ENCODE assay signal across 25 cellular contexts in genomic region chr7:105489409-105489808, GRCh38.
"Had no signal": no experiment of that assay in that cellular context is flagged by ENCODE, and none has a peak within 500 bp of the region (broad histone marks: within the 10 kb centered on the region; RNA-seq: fewer than 3 reads in every experiment).

No MANE protein-coding gene starts in this region.

- H3K27ac ChIP-seq: heart right ventricle, neural progenitor cell, ovary, psoas muscle, right atrium auricular region, thyroid gland, WERI-Rb-1 had no signal

- H3K27ac Mint-ChIP-seq: activated naive CD4-positive, alpha-beta T cell treated with anti-CD3 and anti-CD28 coated beads for 36 hours; activated naive CD8-positive, alpha-beta T cell treated with anti-CD3 and anti-CD28 coated beads, Interleukin-2, amount 10 ng/mL, durations not matched to agents 7 days and 5 days; endodermal cell; naive thymus-derived CD4-positive, alpha-beta T cell; neural progenitor cell had no signal

- H3K9me3 ChIP-seq: heart right ventricle, ovary, psoas muscle, right atrium auricular region, thyroid gland had no signal

- H3K27me3 Mint-ChIP-seq: activated naive CD8-positive, alpha-beta T cell treated with anti-CD3 and anti-CD28 coated beads, Interleukin-2, amount 10 ng/mL, durations not matched to agents 7 days and 5 days; naive thymus-derived CD4-positive, alpha-beta T cell had no signal

- FAIRE-seq: kidney had no signal

- H3K27me3 ChIP-seq: heart right ventricle, neural progenitor cell, ovary, right atrium auricular region, thyroid gland had no signal

- H3K9ac ChIP-seq: neural progenitor cell had no signal

- H3K4me1 ChIP-seq: neural progenitor cell, psoas muscle, right atrium auricular region had no signal

- DNase-seq: activated CD4-positive, alpha-beta T cell treated with anti-CD3 and anti-CD28 coated beads for 1 hour; activated CD4-positive, alpha-beta T cell treated with anti-CD3 and anti-CD28 coated beads, Interleukin-2, amount 50 U/mL, for 1 hour; activated CD8-positive, alpha-beta memory T cell treated with anti-CD3 and anti-CD28 coated beads for 24 hours; activated effector memory CD4-positive, alpha-beta T cell treated with Interleukin-2 at 50 U/mL for 16 hours; activated naive CD4-positive, alpha-beta T cell treated with anti-CD3 and anti-CD28 coated beads for 36 hours; activated naive CD8-positive, alpha-beta T cell treated with anti-CD3 and anti-CD28 coated beads, Interleukin-2, amount 10 ng/mL, durations not matched to agents 7 days and 5 days; activated T-cell treated with anti-CD3 and anti-CD28 coated beads, Interleukin-2, amount 50 U/mL, for 48 hours; cortex of kidney; endodermal cell; erythroblast; foreskin fibroblast; heart right ventricle; kidney; naive thymus-derived CD4-positive, alpha-beta T cell; ovary; psoas muscle; stimulated activated CD4-positive, alpha-beta T cell treated with anti-CD3 and anti-CD28 coated beads, Interleukin-4, amount 100 ng/mL, for 24 hours; stimulated activated naive CD4-positive, alpha-beta T cell treated with Interleukin-2 at 50 U/mL for 16 hours; substantia nigra; thyroid gland; WERI-Rb-1 had no signal

- ATAC-seq: heart right ventricle; left lobe of liver; naive thymus-derived CD4-positive, alpha-beta T cell; psoas muscle had no signal

- H2AFZ ChIP-seq: neural progenitor cell had no signal

- H3K4me3 Mint-ChIP-seq: activated naive CD4-positive, alpha-beta T cell treated with anti-CD3 and anti-CD28 coated beads for 36 hours; activated naive CD8-positive, alpha-beta T cell treated with anti-CD3 and anti-CD28 coated beads, Interleukin-2, amount 10 ng/mL, durations not matched to agents 7 days and 5 days; endodermal cell; naive thymus-derived CD4-positive, alpha-beta T cell; neural progenitor cell had no signal

- H3K4me3 ChIP-seq: heart right ventricle, lung, neural progenitor cell, ovary, psoas muscle, right atrium auricular region, thyroid gland had no signal

- H3K36me3 ChIP-seq: ovary, right atrium auricular region had no signal

- H3K4me2 ChIP-seq: neural progenitor cell had no signal

- H3K9me3 Mint-ChIP-seq: activated naive CD4-positive, alpha-beta T cell treated with anti-CD3 and anti-CD28 coated beads for 36 hours; activated naive CD8-positive, alpha-beta T cell treated with anti-CD3 and anti-CD28 coated beads, Interleukin-2, amount 10 ng/mL, durations not matched to agents 7 days and 5 days; endodermal cell; naive thymus-derived CD4-positive, alpha-beta T cell; neural progenitor cell had no signal
